ENCODE assay signal across 11 cellular contexts in the genomic region with DNA sequence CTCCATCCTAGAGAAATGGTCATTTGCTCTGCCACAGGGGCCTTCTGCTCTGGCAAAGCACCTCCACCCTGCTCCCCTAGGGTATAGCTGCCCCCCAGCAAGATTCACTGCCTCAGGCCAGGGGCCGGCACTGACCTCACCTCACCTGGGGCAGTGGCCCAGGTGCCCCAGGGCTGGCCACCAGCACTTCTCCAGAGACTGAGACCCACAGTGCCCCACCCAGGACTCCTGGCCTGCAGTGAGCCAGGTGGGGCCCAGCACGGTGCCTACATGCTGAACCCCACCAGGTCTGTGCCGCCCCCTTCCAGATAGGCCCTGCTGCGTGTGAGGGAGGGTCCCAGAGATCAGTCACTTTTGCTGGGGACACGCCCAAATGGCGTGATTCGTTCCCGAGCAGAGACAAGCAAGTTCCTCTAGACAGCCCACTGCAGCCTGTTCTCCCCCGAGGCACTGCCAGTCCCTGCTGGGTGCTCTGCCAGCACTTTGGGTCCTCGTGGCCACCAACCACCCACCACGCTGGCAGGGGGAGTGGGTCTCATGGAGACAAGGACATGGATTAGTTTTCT. TPM values are rescaled to one million over a fixed set of nuclear protein-coding genes. Genes with fewer than 3 reads are reported as not detected.
DNase-seq lines count a peak whose midpoint lies in the region; ATAC-seq and TF ChIP-seq lines count a peak whose summit lies in the region.
"Had no signal": no experiment of that assay in that cellular context is flagged by ENCODE, and none has a peak within 500 bp of the region (broad histone marks: within the 10 kb centered on the region; RNA-seq: fewer than 3 reads in every experiment).

No MANE protein-coding gene starts in this region.

- H3K9me3 Mint-ChIP-seq in dendritic cell treated with granulocyte-macrophage colony-stimulating factor and Interleukin-4, amounts not matched to agents 40 ng/mL and 50 ng/mL, for 4 days: no peaks in the 10 kb centered on the region
- no peaks in the 10 kb centered on the region for H3K9me3 Mint-ChIP-seq in naive thymus-derived CD4-positive, alpha-beta T cell

- 81 to 100% methylated on average over 1 to 11 of the region's 11 CpGs for WGBS in body of pancreas, 2 donors

- H3K4me3 Mint-ChIP-seq in dendritic cell treated with granulocyte-macrophage colony-stimulating factor and Interleukin-4, amounts not matched to agents 40 ng/mL and 50 ng/mL, for 4 days: peak overlapping the region; percentile 57
- peak overlapping the region in 9 of 10 donors; percentile 65 to 80 (median 77) for H3K4me3 Mint-ChIP-seq in naive thymus-derived CD4-positive, alpha-beta T cell

- CTCF ChIA-PET in naive thymus-derived CD4-positive, alpha-beta T cell (lab: Charles Lee): interaction anchor here (1.4 kb wide), 1 partner anchor 12 kb away, joined by 3 read pairs; no protein-coding TSS in a partner anchor

- H3K27ac ChIP-seq in right atrium auricular region (peak overlapping the region in 1 of 2 donors; percentile 24), vagina (peak overlapping the region; percentile 20), body of pancreas (peak overlapping the region in 2 of 4 donors; percentile 10 to 51)
- H3K27ac ChIP-seq in naive thymus-derived CD4-positive, alpha-beta T cell (ENCODE audit: low read depth, low read length): peak overlapping the region; percentile 63

- H3K4me3 ChIP-seq in right atrium auricular region (no peak overlapping the region), vagina (no peak overlapping the region), body of pancreas (no peak overlapping the region)
- H3K4me3 ChIP-seq in naive thymus-derived CD4-positive, alpha-beta T cell (ENCODE audit: low read length): no peak overlapping the region

- H3K4me1 Mint-ChIP-seq in dendritic cell treated with granulocyte-macrophage colony-stimulating factor and Interleukin-4, amounts not matched to agents 40 ng/mL and 50 ng/mL, for 4 days (ENCODE audit: low read depth): peaks cover 29% of the 10 kb centered on the region
- H3K4me1 Mint-ChIP-seq in naive thymus-derived CD4-positive, alpha-beta T cell: peaks cover 6 to 51% (median 36%) of the 10 kb centered on the region in 7 donors

- peaks cover 11% of the 10 kb centered on the region for H3K36me3 Mint-ChIP-seq in dendritic cell treated with granulocyte-macrophage colony-stimulating factor and Interleukin-4, amounts not matched to agents 40 ng/mL and 50 ng/mL, for 4 days (ENCODE audit: low read depth)
- peaks cover 0 to 17% (median 8%) of the 10 kb centered on the region in 5 donors for H3K36me3 Mint-ChIP-seq in naive thymus-derived CD4-positive, alpha-beta T cell

- TF ChIP-seq CTCF in right atrium auricular region (IDR thresholded peaks at IDR 0.05): no peak
- TF ChIP-seq CTCF in vagina (IDR thresholded peaks at IDR 0.05): no peak
- TF ChIP-seq CTCF in body of pancreas (IDR thresholded peaks at IDR 0.05): no peak

- H3K27me3 Mint-ChIP-seq in dendritic cell treated with granulocyte-macrophage colony-stimulating factor and Interleukin-4, amounts not matched to agents 40 ng/mL and 50 ng/mL, for 4 days: no peaks in the 10 kb centered on the region
- no peaks in the 10 kb centered on the region for H3K27me3 Mint-ChIP-seq in naive thymus-derived CD4-positive, alpha-beta T cell

- no peak for DNase-seq in Right ventricle myocardium superior
- DNase-seq in right atrium auricular region (ENCODE audit: low spot score): no peak
- peak in 1 of 9 donors; percentile 20 for DNase-seq in naive thymus-derived CD4-positive, alpha-beta T cell
- no peak for DNase-seq in vagina (ENCODE audit: extremely low spot score in 2 of 2)
- no peak for DNase-seq in body of pancreas
- no peak for DNase-seq in NCI-H2227 (lab: John Stamatoyannopoulos, UW; ENCODE audit: unreplicated experiment)
- DNase-seq: activated CD4-positive, CD25-positive, alpha-beta regulatory T cell treated with anti-CD3 and anti-CD28 coated beads, Interleukin-2, amount 50 U/mL, for 72 hours; NCI-H2171 treated with DMSO at 0.1 percent for 48 hours; stimulated activated naive CD4-positive, alpha-beta T cell treated with Interleukin-2 at 50 U/mL for 16 hours had no signal

- H3K4me1 ChIP-seq in right atrium auricular region: peaks cover 0 to 26% of the 10 kb centered on the region in 2 donors
- peaks cover 0 to 19% of the 10 kb centered on the region in 2 donors for H3K4me1 ChIP-seq in naive thymus-derived CD4-positive, alpha-beta T cell (ENCODE audit: control insufficient read depth in 2 of 2, insufficient read depth in 2 of 2, low read length in 2 of 2)
- peaks cover 51% of the 10 kb centered on the region for H3K4me1 ChIP-seq in vagina
- H3K4me1 ChIP-seq in body of pancreas: peaks cover 19% of the 10 kb centered on the region

- H3K9me3 ChIP-seq in right atrium auricular region: no peaks in the 10 kb centered on the region
- H3K9me3 ChIP-seq in naive thymus-derived CD4-positive, alpha-beta T cell (ENCODE audit: control insufficient read depth in 2 of 3, low read length in 3 of 3): no peaks in the 10 kb centered on the region
- no peaks in the 10 kb centered on the region for H3K9me3 ChIP-seq in vagina
- H3K9me3 ChIP-seq in body of pancreas: no peaks in the 10 kb centered on the region

- peak overlapping the region; percentile 92 for H3K27ac Mint-ChIP-seq in dendritic cell treated with granulocyte-macrophage colony-stimulating factor and Interleukin-4, amounts not matched to agents 40 ng/mL and 50 ng/mL, for 4 days
- peak overlapping the region in 8 of 9 donors; percentile 73 to 92 (median 88) for H3K27ac Mint-ChIP-seq in naive thymus-derived CD4-positive, alpha-beta T cell

- POLR2A ChIA-PET in naive thymus-derived CD4-positive, alpha-beta T cell (lab: Charles Lee): interaction anchor here (1.1 to 1.5 kb wide), 2 partner anchors 12 to 48 kb away, joined by 5 to 8 read pairs; no protein-coding TSS in a partner anchor

- intact Hi-C loops in Right ventricle myocardium superior (cut with DNase I) (no loop called here), vagina (cut with DNase I) (no loop called here), body of pancreas (cut with DNase I) (loop anchor here (5.0 kb wide), 1 partner anchor 33 kb away; no protein-coding TSS in a partner anchor)
- intact Hi-C loops in dendritic cell treated with granulocyte-macrophage colony-stimulating factor and Interleukin-4, amounts not matched to agents 40 ng/mL and 50 ng/mL, for 4 days (cut with micrococcal nuclease): no loop called here
- intact Hi-C loops in naive thymus-derived CD4-positive, alpha-beta T cell (cut with micrococcal nuclease): loop anchor here in 1 of 2 donors (1.0 to 2.0 kb wide), 2 partner anchors 10 to 21 kb away; a partner anchor contains a TSS

- no peaks in the 10 kb centered on the region for H3K27me3 ChIP-seq in right atrium auricular region
- H3K27me3 ChIP-seq in naive thymus-derived CD4-positive, alpha-beta T cell (ENCODE audit: control insufficient read depth in 2 of 2, insufficient read depth in 2 of 2, low read length in 2 of 2): no peaks in the 10 kb centered on the region
- H3K27me3 ChIP-seq in vagina: no peaks in the 10 kb centered on the region
- no peaks in the 10 kb centered on the region for H3K27me3 ChIP-seq in body of pancreas

- TF ChIP-seq POLR2A in vagina (IDR thresholded peaks at IDR 0.05): no peak
- TF ChIP-seq POLR2A in body of pancreas (IDR thresholded peaks at IDR 0.05): no peak

- no peaks in the 10 kb centered on the region for H3K36me3 ChIP-seq in right atrium auricular region
- H3K36me3 ChIP-seq in naive thymus-derived CD4-positive, alpha-beta T cell (ENCODE audit: control insufficient read depth in 2 of 3, insufficient read depth in 3 of 3, low read length in 3 of 3): peaks cover 0 to 10% (median 5%) of the 10 kb centered on the region in 3 experiments
- no peaks in the 10 kb centered on the region for H3K36me3 ChIP-seq in vagina
- no peaks in the 10 kb centered on the region for H3K36me3 ChIP-seq in body of pancreas (replicated peaks in 1 of 2; ENCODE audit: insufficient read depth in 1 of 2, low read depth in 2 of 2)

- peak; percentile 18 for ATAC-seq in Right ventricle myocardium superior (ENCODE audit: poor library complexity)
- peak; percentile 26 for ATAC-seq in naive thymus-derived CD4-positive, alpha-beta T cell
- ATAC-seq in GM21526 (IDR thresholded peaks at IDR 0.05; ENCODE audit: low FRiP score, unreplicated experiment): no peak
- ATAC-seq in body of pancreas: no peak

RNA-seq across cellular contexts. Expression of a gene that starts 10.7 kb away (rescaled TPM):
- total RNA-seq in Right ventricle myocardium superior: 2.5 TPM
- 1 to 10 TPM; 2.6 to 4.7 TPM for total RNA-seq in right atrium auricular region
- total RNA-seq in naive thymus-derived CD4-positive, alpha-beta T cell: 10 to 100 TPM in 2 of 5 experiments, 1 to 10 TPM in 3; 4.2 to 14.1 (median 9.5) TPM
- polyA plus RNA-seq in naive thymus-derived CD4-positive, alpha-beta T cell: 10 to 100 TPM; 12.1 to 20.8 TPM
- total RNA-seq in vagina: 14.0 TPM
- total RNA-seq in body of pancreas: 1 to 10 TPM; 1.3 to 3.3 TPM

RNA-seq across cellular contexts. Expression of a gene that starts 10.7 kb away (rescaled TPM):
- total RNA-seq in Right ventricle myocardium superior (6.2 TPM), right atrium auricular region (1 to 10 TPM; 7.9 to 8.1 TPM), vagina (21.4 TPM), body of pancreas (10 to 100 TPM; 10.2 to 14.8 TPM)
- total RNA-seq in naive thymus-derived CD4-positive, alpha-beta T cell: 10 to 100 TPM; 18.2 to 36.8 (median 24.9) TPM
- polyA plus RNA-seq in naive thymus-derived CD4-positive, alpha-beta T cell: 10 to 100 TPM; 14.9 to 15.1 TPM

Comparison
In these comparisons a context has a peak if more than half of its experiments do, and no peak if none do; other contexts are left out.
1. ATAC-seq: peak in Right ventricle myocardium superior (single experiment) and naive thymus-derived CD4-positive, alpha-beta T cell (single experiment); none in GM21526 (single experiment) and body of pancreas (single experiment).